ENCODE assay signal across 7 cellular contexts in the genomic region with DNA sequence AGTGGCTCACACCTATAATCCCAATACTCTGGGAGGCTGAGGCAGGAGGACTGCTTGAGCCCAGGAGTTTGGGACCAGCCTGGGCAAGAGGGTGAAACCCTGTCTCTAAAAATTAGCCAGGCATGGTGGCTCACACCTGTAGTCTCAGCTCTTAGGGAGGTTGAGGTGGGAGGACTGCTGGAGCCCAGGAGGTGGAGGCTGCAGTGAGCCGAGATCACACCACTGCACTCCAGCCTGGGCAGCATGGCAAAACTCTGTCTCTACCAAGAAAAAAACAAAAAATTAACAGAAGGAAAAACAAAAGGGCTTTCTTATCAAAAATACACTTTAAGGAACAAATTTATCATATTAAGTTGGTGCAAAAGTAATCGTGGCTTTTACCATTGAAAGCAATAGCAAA. TPM values are rescaled to one million over a fixed set of nuclear protein-coding genes. Genes with fewer than 3 reads are reported as not detected.
A peak's percentile ranks its signal among the peaks of the same experiment; 100 is the strongest.
DNase-seq lines count a peak whose midpoint lies in the region; ATAC-seq and TF ChIP-seq lines count a peak whose summit lies in the region.
"Not testable (repeated sequence)": the region's sequence is repeated elsewhere in the genome, so short reads cannot be mapped to it uniquely, and the experiment has no call there.

No MANE protein-coding gene starts in this region.

- not testable (repeated sequence) for TF ChIP-seq CTCF in psoas muscle (IDR thresholded peaks at IDR 0.05); stomach (IDR thresholded peaks at IDR 0.05)

- not testable (repeated sequence) for DNase-seq in T-helper 2 cell treated with Interferon-gamma antibody and Interleukin-4, amounts not matched to agents 5 μg/mL and 100 μg/mL, for 36 hours (ENCODE audit: low spot score); activated T-helper 1 cell treated with anti-CD3 and anti-CD28 coated beads, Interleukin-12 subunit alpha, Interleukin-12 subunit beta, Interleukin-2, Interleukin-4 antibody, amounts not matched to agents 30 ng/mL and 10 ng/mL and 1 ng/mL, durations not matched to agents 14 hours and 24 hours and 36 hours (ENCODE audit: low spot score); Right ventricle myocardium inferior (ENCODE audit: missing footprints); left cardiac atrium; left lobe of liver (ENCODE audit: low spot score); psoas muscle; stomach

- peaks cover 43% of the 10 kb centered on the region for H3K36me3 Mint-ChIP-seq in T-helper 2 cell treated with Interferon-gamma antibody and Interleukin-4, amounts not matched to agents 5 μg/mL and 100 μg/mL, for 36 hours (ENCODE audit: low read depth)
- H3K36me3 Mint-ChIP-seq in activated T-helper 1 cell treated with anti-CD3 and anti-CD28 coated beads, Interleukin-12 subunit alpha, Interleukin-12 subunit beta, Interleukin-2, Interleukin-4 antibody, amounts not matched to agents 30 ng/mL and 10 ng/mL and 1 ng/mL, durations not matched to agents 14 hours and 24 hours and 36 hours (ENCODE audit: low read depth): peaks cover 47% of the 10 kb centered on the region

- H3K9me3 Mint-ChIP-seq in T-helper 2 cell treated with Interferon-gamma antibody and Interleukin-4, amounts not matched to agents 5 μg/mL and 100 μg/mL, for 36 hours; activated T-helper 1 cell treated with anti-CD3 and anti-CD28 coated beads, Interleukin-12 subunit alpha, Interleukin-12 subunit beta, Interleukin-2, Interleukin-4 antibody, amounts not matched to agents 30 ng/mL and 10 ng/mL and 1 ng/mL, durations not matched to agents 14 hours and 24 hours and 36 hours: not testable (repeated sequence)

- intact Hi-C loops in activated T-helper 1 cell treated with anti-CD3 and anti-CD28 coated beads, Interleukin-12 subunit alpha, Interleukin-12 subunit beta, Interleukin-2, Interleukin-4 antibody, amounts not matched to agents 30 ng/mL and 10 ng/mL and 1 ng/mL, durations not matched to agents 14 hours and 24 hours and 36 hours (cut with micrococcal nuclease): loop anchor here (5.0 kb wide), 1 partner anchor 247 kb away; no protein-coding TSS in a partner anchor
- intact Hi-C loops in Right ventricle myocardium inferior (cut with DNase I); left cardiac atrium (cut with DNase I); psoas muscle (cut with DNase I); stomach (cut with DNase I; ENCODE audit: low total_unique reads): not testable (repeated sequence)

- not testable (repeated sequence) for TF ChIP-seq POLR2A in stomach (IDR thresholded peaks at IDR 0.05)

- not testable (repeated sequence) for H3K9me3 ChIP-seq in psoas muscle, stomach

- not testable (repeated sequence) for H3K27me3 Mint-ChIP-seq in T-helper 2 cell treated with Interferon-gamma antibody and Interleukin-4, amounts not matched to agents 5 μg/mL and 100 μg/mL, for 36 hours (ENCODE audit: low read depth); activated T-helper 1 cell treated with anti-CD3 and anti-CD28 coated beads, Interleukin-12 subunit alpha, Interleukin-12 subunit beta, Interleukin-2, Interleukin-4 antibody, amounts not matched to agents 30 ng/mL and 10 ng/mL and 1 ng/mL, durations not matched to agents 14 hours and 24 hours and 36 hours (ENCODE audit: insufficient read depth)

- H3K4me1 ChIP-seq in psoas muscle: not testable (repeated sequence)
- H3K4me1 ChIP-seq in stomach: peaks cover 0 to 18% (median 3%) of the 10 kb centered on the region in 4 donors

- not testable (repeated sequence) for H3K27me3 ChIP-seq in psoas muscle (ENCODE audit: insufficient read depth in 3 of 3, low read length in 2 of 3); stomach

- peak overlapping the region; percentile 46 for H3K27ac Mint-ChIP-seq in T-helper 2 cell treated with Interferon-gamma antibody and Interleukin-4, amounts not matched to agents 5 μg/mL and 100 μg/mL, for 36 hours
- H3K27ac Mint-ChIP-seq in activated T-helper 1 cell treated with anti-CD3 and anti-CD28 coated beads, Interleukin-12 subunit alpha, Interleukin-12 subunit beta, Interleukin-2, Interleukin-4 antibody, amounts not matched to agents 30 ng/mL and 10 ng/mL and 1 ng/mL, durations not matched to agents 14 hours and 24 hours and 36 hours: peak overlapping the region; percentile 70

- H3K4me3 ChIP-seq in psoas muscle, stomach: not testable (repeated sequence)

- WGBS in psoas muscle, 3 donors: 75 to 97% (median 80%) methylated on average over 2 of the region's 2 CpGs
- 74 to 88% (median 78%) methylated on average over 2 of the region's 2 CpGs for WGBS in stomach, 5 donors

- H3K4me3 Mint-ChIP-seq in T-helper 2 cell treated with Interferon-gamma antibody and Interleukin-4, amounts not matched to agents 5 μg/mL and 100 μg/mL, for 36 hours; activated T-helper 1 cell treated with anti-CD3 and anti-CD28 coated beads, Interleukin-12 subunit alpha, Interleukin-12 subunit beta, Interleukin-2, Interleukin-4 antibody, amounts not matched to agents 30 ng/mL and 10 ng/mL and 1 ng/mL, durations not matched to agents 14 hours and 24 hours and 36 hours: not testable (repeated sequence)

- H3K4me1 Mint-ChIP-seq in T-helper 2 cell treated with Interferon-gamma antibody and Interleukin-4, amounts not matched to agents 5 μg/mL and 100 μg/mL, for 36 hours (ENCODE audit: low read depth): peaks cover 19% of the 10 kb centered on the region
- peaks cover 35% of the 10 kb centered on the region for H3K4me1 Mint-ChIP-seq in activated T-helper 1 cell treated with anti-CD3 and anti-CD28 coated beads, Interleukin-12 subunit alpha, Interleukin-12 subunit beta, Interleukin-2, Interleukin-4 antibody, amounts not matched to agents 30 ng/mL and 10 ng/mL and 1 ng/mL, durations not matched to agents 14 hours and 24 hours and 36 hours (ENCODE audit: low read depth)

- ATAC-seq in Right ventricle myocardium inferior: peak; percentile 8
- peak; percentile 9 to 10 for ATAC-seq in left cardiac atrium
- peak; percentile 1 for ATAC-seq in left lobe of liver
- peak; percentile 28 to 46 (median 32) for ATAC-seq in psoas muscle

- H3K36me3 ChIP-seq in psoas muscle (ENCODE audit: insufficient read depth in 1 of 2, low read depth in 1 of 2): peaks cover 0 to 31% of the 10 kb centered on the region in 2 donors
- peaks cover 12 to 60% (median 30%) of the 10 kb centered on the region in 4 donors for H3K36me3 ChIP-seq in stomach

- TF ChIP-seq EP300 in stomach (IDR thresholded peaks at IDR 0.05): not testable (repeated sequence)

- H3K27ac ChIP-seq in psoas muscle (peak overlapping the region; percentile 69), stomach (peak overlapping the region in 3 of 5 donors; percentile 33 to 83 (median 40))

RNA-seq across cellular contexts. Expression of gene TNK2, which starts 51.8 kb away (rescaled TPM):
- total RNA-seq in activated T-helper 1 cell treated with anti-CD3 and anti-CD28 coated beads, Interleukin-12 subunit alpha, Interleukin-12 subunit beta, Interleukin-2, Interleukin-4 antibody, amounts not matched to agents 30 ng/mL and 10 ng/mL and 1 ng/mL, durations not matched to agents 14 hours and 24 hours and 36 hours: 126 and 127 TPM in 2 replicates
- total RNA-seq in Right ventricle myocardium inferior: 31.7 TPM
- total RNA-seq in left cardiac atrium: 10 to 100 TPM; 47.6 to 50.4 TPM
- 55.2 TPM for total RNA-seq in left lobe of liver
- 100 to 1,000 TPM in 1 of 4 donors, 10 to 100 TPM in 3; 41.7 to 322 (median 77.6) TPM for total RNA-seq in psoas muscle
- 10 to 100 TPM; 37.1 to 67.1 (median 52.2) TPM for polyA plus RNA-seq in psoas muscle
- 100 to 1,000 TPM in 1 of 5 donors, 10 to 100 TPM in 3, 1 to 10 TPM in 1; 6.1 to 431 (median 42.6) TPM for total RNA-seq in stomach
- polyA plus RNA-seq in stomach: 10 to 100 TPM; 20.1 to 42.7 (median 34.5) TPM
